ENCODE assay signal across 8 cellular contexts in the genomic region with DNA sequence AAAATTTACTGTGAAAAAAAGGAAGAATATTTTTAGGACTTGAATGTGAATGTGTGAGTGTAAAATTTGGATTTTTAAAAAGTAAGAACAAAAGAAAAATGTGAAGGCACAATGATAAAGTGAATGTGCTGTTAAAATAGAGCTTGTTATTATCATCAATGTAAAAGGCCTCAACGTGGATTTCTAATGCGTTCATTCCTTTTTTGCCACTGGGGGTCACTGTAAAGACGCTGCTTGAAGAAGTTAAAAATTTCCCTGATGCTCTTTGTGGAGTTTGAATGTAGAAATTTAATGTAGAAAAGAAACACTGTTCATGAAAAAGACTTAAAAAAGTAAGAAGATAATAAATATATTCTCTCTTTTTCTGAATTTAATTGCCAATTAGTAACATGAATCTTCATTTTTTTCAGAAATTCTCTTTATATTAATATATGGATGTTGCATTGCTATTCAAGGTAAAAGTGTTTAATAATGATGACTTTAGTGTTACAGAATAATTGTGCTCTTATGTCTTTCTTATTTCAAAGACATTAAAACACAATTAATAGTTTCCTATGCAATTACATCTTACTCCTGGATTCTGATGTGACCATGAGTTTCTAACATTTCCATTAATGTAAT.
DNase-seq lines count a peak whose midpoint lies in the region; ATAC-seq and TF ChIP-seq lines count a peak whose summit lies in the region.

No MANE protein-coding gene starts in this region.

- H3K4me1 ChIP-seq in esophagus muscularis mucosa = peaks cover 0 to 2% (median 0%) of the 10 kb centered on the region in 4 donors
- H3K4me1 ChIP-seq in ovary (ENCODE audit: insufficient read depth) = no peaks in the 10 kb centered on the region

- 8% methylated on average over 3 of the region's 3 CpGs for WGBS in esophagus muscularis mucosa
- WGBS in ovary, 3 donors = 2 to 3% (median 3%) methylated on average over 3 of the region's 3 CpGs

- peak; percentile 57 to 76 (median 69) for TF ChIP-seq CTCF in esophagus muscularis mucosa (IDR thresholded peaks at IDR 0.05)
- TF ChIP-seq CTCF in ovary (IDR thresholded peaks at IDR 0.05) = peak in 2 of 3 donors; percentile 45 to 57

- intact Hi-C loops in esophagus muscularis mucosa (cut with DNase I) (loop anchor here (5.0 kb wide), 3 partner anchors 399 to 439 kb away; a partner anchor contains a TSS), ovary (cut with DNase I) (no loop called here)

- no peak overlapping the region for H3K9ac ChIP-seq in SK-N-MC (ENCODE audit: insufficient read length)

- no peaks in the 10 kb centered on the region for H3K27me3 ChIP-seq in esophagus muscularis mucosa
- no peaks in the 10 kb centered on the region for H3K27me3 ChIP-seq in ovary

- H3K4me1 Mint-ChIP-seq in activated naive CD4-positive, alpha-beta T cell treated with anti-CD3 and anti-CD28 coated beads, Interleukin-2, amount 10 ng/mL, durations not matched to agents 7 days and 5 days = no peaks in the 10 kb centered on the region

- no peaks in the 10 kb centered on the region for H3K27me3 Mint-ChIP-seq in activated naive CD4-positive, alpha-beta T cell treated with anti-CD3 and anti-CD28 coated beads, Interleukin-2, amount 10 ng/mL, durations not matched to agents 7 days and 5 days

- no peak overlapping the region for H3K27ac Mint-ChIP-seq in activated naive CD4-positive, alpha-beta T cell treated with anti-CD3 and anti-CD28 coated beads, Interleukin-2, amount 10 ng/mL, durations not matched to agents 7 days and 5 days

- H3K4me3 Mint-ChIP-seq in activated naive CD4-positive, alpha-beta T cell treated with anti-CD3 and anti-CD28 coated beads, Interleukin-2, amount 10 ng/mL, durations not matched to agents 7 days and 5 days = no peak overlapping the region

- H3K27ac ChIP-seq in SK-N-MC (no peak overlapping the region), esophagus muscularis mucosa (replicated peaks in 1 of 4) (no peak overlapping the region), ovary (no peak overlapping the region)

- no peaks in the 10 kb centered on the region for H3K9me3 Mint-ChIP-seq in activated naive CD4-positive, alpha-beta T cell treated with anti-CD3 and anti-CD28 coated beads, Interleukin-2, amount 10 ng/mL, durations not matched to agents 7 days and 5 days

- CTCF ChIA-PET in activated naive CD4-positive, alpha-beta T cell treated with anti-CD3 and anti-CD28 coated beads, Interleukin-2, amount 10 ng/mL, durations not matched to agents 7 days and 5 days (lab: Charles Lee) = interaction anchor here (0.6 to 2.6 kb wide), 32 partner anchors 9 to 725 kb away, joined by 3 to 20 read pairs (median 4); a partner anchor contains a TSS

- no peak overlapping the region for H3K4me3 ChIP-seq in SK-N-MC
- H3K4me3 ChIP-seq in esophagus muscularis mucosa = no peak overlapping the region
- no peak overlapping the region for H3K4me3 ChIP-seq in ovary

- no peak for TF ChIP-seq POLR2A in esophagus muscularis mucosa (IDR thresholded peaks at IDR 0.05; ENCODE audit: low read depth)
- no peak for TF ChIP-seq POLR2A in ovary (IDR thresholded peaks at IDR 0.05)

- no peak for TF ChIP-seq EP300 in esophagus muscularis mucosa (IDR thresholded peaks at IDR 0.05)
- TF ChIP-seq EP300 in ovary (IDR thresholded peaks at IDR 0.05) = no peak

- peak; percentile 41 for DNase-seq in activated naive CD4-positive, alpha-beta T cell treated with anti-CD3 and anti-CD28 coated beads, Interleukin-2, amount 10 ng/mL, durations not matched to agents 7 days and 5 days
- no peak for DNase-seq in activated naive CD4-positive, alpha-beta T cell (lab: John Stamatoyannopoulos, UW)
- DNase-seq in HT-29 (ENCODE audit: low spot score) = peak; percentile 84
- DNase-seq in SK-N-MC (ENCODE audit: low read depth, low spot score) = peak; percentile 59
- DNase-seq in esophagus muscularis mucosa (ENCODE audit: extremely low spot score) = no peak
- peak in 1 of 5 donors; percentile 36 for DNase-seq in ovary

- H3K36me3 Mint-ChIP-seq in activated naive CD4-positive, alpha-beta T cell treated with anti-CD3 and anti-CD28 coated beads, Interleukin-2, amount 10 ng/mL, durations not matched to agents 7 days and 5 days = no peaks in the 10 kb centered on the region

- ATAC-seq in GM21447 (IDR thresholded peaks at IDR 0.05; ENCODE audit: unreplicated experiment) (no peak), HG03095 (IDR thresholded peaks at IDR 0.05; ENCODE audit: unreplicated experiment) (no peak)

- H3K36me3 ChIP-seq in SK-N-MC (ENCODE audit: insufficient read depth, low read length) (no peaks in the 10 kb centered on the region), esophagus muscularis mucosa (no peaks in the 10 kb centered on the region), ovary (no peaks in the 10 kb centered on the region)

- no peaks in the 10 kb centered on the region for H3K9me3 ChIP-seq in SK-N-MC (ENCODE audit: low read depth, low read length)
- no peaks in the 10 kb centered on the region for H3K9me3 ChIP-seq in esophagus muscularis mucosa
- no peaks in the 10 kb centered on the region for H3K9me3 ChIP-seq in ovary

Comparison
In these comparisons a context has a peak if more than half of its experiments do, and no peak if none do; other contexts are left out.
1. DNase-seq: peak in activated naive CD4-positive, alpha-beta T cell treated with anti-CD3 and anti-CD28 coated beads, Interleukin-2, amount 10 ng/mL, durations not matched to agents 7 days and 5 days (single experiment), HT-29 (single experiment) and SK-N-MC (single experiment); none in activated naive CD4-positive, alpha-beta T cell (0 of 4) and esophagus muscularis mucosa (single experiment).